1 cellular context compared by ENCODE assay signal in the genomic region with DNA sequence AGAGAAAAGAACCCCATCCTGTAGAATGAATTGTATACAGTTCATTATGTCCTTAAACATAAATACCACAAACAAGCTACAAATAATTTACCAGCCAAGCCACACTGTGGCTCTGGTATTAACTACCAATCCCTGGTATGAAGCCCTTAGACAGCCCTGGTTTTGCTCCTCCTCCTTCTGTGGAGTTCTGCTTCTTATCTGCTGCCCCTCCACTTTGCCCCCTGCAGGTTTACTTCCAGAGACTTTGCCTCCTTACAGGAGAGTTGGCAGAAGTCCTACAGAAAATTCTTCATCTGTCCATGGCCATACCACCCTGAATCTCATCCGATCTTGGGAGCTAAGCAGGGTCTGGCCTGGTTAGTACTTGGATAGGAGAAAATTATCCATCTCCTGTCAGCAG.
TF ChIP-seq lines count a peak whose summit lies in the region.

No MANE protein-coding gene starts in this region.

TF ChIP-seq in HEK293, 187 proteins besides CTCF, POLR2A, EP300 and RAD21 (continued from another document):
- TF ChIP-seq ZNF174 (tag by site-specific recombination; IDR thresholded peaks at IDR 0.05): no peak
